ENCODE assay signal across 1 cellular context in genomic region chr19:37218592-37218935, GRCh38.
TF ChIP-seq lines count a peak whose summit lies in the region.

No MANE protein-coding gene starts in this region.

TF ChIP-seq in neural cell, 6 proteins besides CTCF, POLR2A, EP300 and RAD21 (continued from another document):
- TF ChIP-seq REST (IDR thresholded peaks at IDR 0.05; ENCODE audit: borderline replicate concordance): no peak
- no peak for TF ChIP-seq POLR2AphosphoS5 (IDR thresholded peaks at IDR 0.05)
- no peak for TF ChIP-seq TAF1 (IDR thresholded peaks at IDR 0.05; ENCODE audit: low read depth)
- TF ChIP-seq EZH2 (IDR thresholded peaks at IDR 0.05; ENCODE audit: borderline replicate concordance, insufficient read depth, low read length, poor library complexity, severe bottlenecking): no peak
- no peak for TF ChIP-seq SMC3 (conservative IDR thresholded peaks at IDR 0.05; ENCODE audit: poor library complexity)
